Comparison of ENCODE assay signal across 7 cellular contexts in genomic region chr12:11719678-11720099, GRCh38.
DNase-seq lines count a peak whose midpoint lies in the region; ATAC-seq, FAIRE-seq and TF ChIP-seq lines count a peak whose summit lies in the region.

No MANE protein-coding gene starts in this region.

- H3K9me3 Mint-ChIP-seq in activated CD4-positive, alpha-beta memory T cell treated with anti-CD3 and anti-CD28 coated beads for 36 hours = no peaks in the 10 kb centered on the region

- H3K27me3 ChIP-seq in osteoblast (ENCODE audit: insufficient read depth, low read length) = no peaks in the 10 kb centered on the region

- no peaks in the 10 kb centered on the region for H3K36me3 ChIP-seq in osteoblast (ENCODE audit: insufficient read depth, low read length)

- peaks cover 18% of the 10 kb centered on the region for H3K36me3 Mint-ChIP-seq in activated CD4-positive, alpha-beta memory T cell treated with anti-CD3 and anti-CD28 coated beads for 36 hours

- H3K79me2 ChIP-seq in osteoblast (ENCODE audit: insufficient read depth, low read length) = peaks cover 48% of the 10 kb centered on the region

- H3K27ac ChIP-seq in osteoblast (ENCODE audit: low read depth, low read length) = peak overlapping the region; percentile 93

- TF ChIP-seq CTCF in osteoblast (IDR thresholded peaks at IDR 0.05; ENCODE audit: extremely low read depth, low read depth, low read length) = no peak

- H3K4me3 Mint-ChIP-seq in activated CD4-positive, alpha-beta memory T cell treated with anti-CD3 and anti-CD28 coated beads for 36 hours = no peak overlapping the region

- peak; percentile 90 for FAIRE-seq in HTR-8/SVneo (lab: Jason Lieb, UNC)

- peaks cover 72% of the 10 kb centered on the region for H3K4me1 Mint-ChIP-seq in activated CD4-positive, alpha-beta memory T cell treated with anti-CD3 and anti-CD28 coated beads for 36 hours (ENCODE audit: low read depth)

- H3K4me3 ChIP-seq in osteoblast (ENCODE audit: insufficient read depth, low read length) = peak overlapping the region; percentile 12

- H3K4me1 ChIP-seq in osteoblast (ENCODE audit: insufficient read depth, low read length) = peaks cover 40% of the 10 kb centered on the region

- intact Hi-C loops in activated CD4-positive, alpha-beta memory T cell treated with anti-CD3 and anti-CD28 coated beads for 36 hours (cut with micrococcal nuclease) = no loop called here

- no peaks in the 10 kb centered on the region for H3K27me3 Mint-ChIP-seq in activated CD4-positive, alpha-beta memory T cell treated with anti-CD3 and anti-CD28 coated beads for 36 hours

- no peaks in the 10 kb centered on the region for H4K20me1 ChIP-seq in osteoblast (ENCODE audit: insufficient read depth, low read length)

- POLR2A ChIA-PET in activated CD4-positive, alpha-beta memory T cell treated with anti-CD3 and anti-CD28 coated beads for 36 hours (lab: Charles Lee) = interaction anchor here (0.6 to 1.1 kb wide), 3 partner anchors 18 to 140 kb away, joined by 3 read pairs; no protein-coding TSS in a partner anchor

- DNase-seq in HTR-8/SVneo (ENCODE audit: insufficient read length, low spot score) (peak; percentile 82), fibroblast of gingiva (ENCODE audit: low read depth) (peak; percentile 59), osteoblast (ENCODE audit: insufficient read length, low spot score, missing footprints) (peak; percentile 91), NCI-H82 (lab: John Stamatoyannopoulos, UW) (no peak), NCI-H146 (lab: John Stamatoyannopoulos, UW) (no peak)
- DNase-seq in activated CD4-positive, alpha-beta memory T cell treated with anti-CD3 and anti-CD28 coated beads for 36 hours = peak; percentile 74

- CTCF ChIA-PET in activated CD4-positive, alpha-beta memory T cell treated with anti-CD3 and anti-CD28 coated beads for 36 hours (lab: Charles Lee) = no interaction called here

- H3K27ac Mint-ChIP-seq in activated CD4-positive, alpha-beta memory T cell treated with anti-CD3 and anti-CD28 coated beads for 36 hours = peak overlapping the region; percentile 20

- ATAC-seq in HG03135 (IDR thresholded peaks at IDR 0.05; ENCODE audit: unreplicated experiment) = no peak

- H2AFZ ChIP-seq in osteoblast (ENCODE audit: low read length) = peak overlapping the region; percentile 6

- H3K9me3 ChIP-seq in osteoblast (ENCODE audit: low read depth, low read length) = no peaks in the 10 kb centered on the region

- peak overlapping the region; percentile 65 for H3K4me2 ChIP-seq in osteoblast (ENCODE audit: insufficient read depth, low read length)

Comparison
In these comparisons a context has a peak if more than half of its experiments do, and no peak if none do; other contexts are left out.
1. DNase-seq: peak in HTR-8/SVneo (single experiment), activated CD4-positive, alpha-beta memory T cell treated with anti-CD3 and anti-CD28 coated beads for 36 hours (single experiment), fibroblast of gingiva (single experiment) and osteoblast (single experiment); none in NCI-H82 (single experiment) and NCI-H146 (single experiment).